Comparison of ENCODE assay signal across 8 cellular contexts in genomic region chr5:42908509-42909488, GRCh38.
A peak's percentile ranks its signal among the peaks of the same experiment; 100 is the strongest.
DNase-seq lines count a peak whose midpoint lies in the region; ATAC-seq, FAIRE-seq and TF ChIP-seq lines count a peak whose summit lies in the region.

No MANE protein-coding gene starts in this region.

- peak; percentile 85 for FAIRE-seq in astrocyte (lab: Jason Lieb, UNC)

- DNase-seq in GM13977 (ENCODE audit: low spot score) (peak; percentile 87), NCI-H1694 treated with DMSO at 0.1 percent for 48 hours (lab: John Stamatoyannopoulos, UW) (peak; percentile 94), T-helper 2 cell (peak; percentile 66 to 92 (median 84)), astrocyte (ENCODE audit: low read depth) (peak; percentile 58), hepatocyte (ENCODE audit: low spot score) (peak; percentile 95), aorta (peak; percentile 95 to 96)

- H3K4me2 ChIP-seq in astrocyte (ENCODE audit: low read length) (peak overlapping the region; percentile 90), hepatocyte (peak overlapping the region; percentile 74)

- H3K9ac ChIP-seq in astrocyte (ENCODE audit: low read length) (peak overlapping the region; percentile 50), rectal smooth muscle tissue (ENCODE audit: low read length) (peak overlapping the region; percentile 35)

- ATAC-seq in HG02943 (IDR thresholded peaks at IDR 0.05; ENCODE audit: low read depth, unreplicated experiment) (peak; percentile 90), aorta (ENCODE audit: low FRiP score) (peak; percentile 95)

- TF ChIP-seq CTCF in GM13977 (IDR thresholded peaks at IDR 0.05; ENCODE audit: extremely low read depth, insufficient read depth, missing control alignments) = peak; percentile 93
- peak; percentile 81 for TF ChIP-seq CTCF in astrocyte (IDR thresholded peaks at IDR 0.05; ENCODE audit: insufficient read depth, low read depth, low read length)
- TF ChIP-seq CTCF in hepatocyte (IDR thresholded peaks at IDR 0.05; ENCODE audit: poor library complexity) = peak; percentile 77

- H3K9me3 Mint-ChIP-seq in astrocyte (ENCODE audit: unreplicated experiment) = no peaks in the 10 kb centered on the region

- H3K27ac ChIP-seq in astrocyte (ENCODE audit: low read depth, low read length) = no peak overlapping the region
- no peak overlapping the region for H3K27ac ChIP-seq in hepatocyte
- no peak overlapping the region for H3K27ac ChIP-seq in rectal smooth muscle tissue (ENCODE audit: low read depth, low read length)
- H3K27ac ChIP-seq in aorta (ENCODE audit: low read depth in 1 of 2, low read length in 2 of 2) = no peak overlapping the region

- H3K27ac Mint-ChIP-seq in astrocyte (ENCODE audit: unreplicated experiment) = peak overlapping the region; percentile 62

- peak overlapping the region; percentile 62 for H3K4me3 ChIP-seq in astrocyte (ENCODE audit: insufficient read depth, low read depth, low read length)
- H3K4me3 ChIP-seq in hepatocyte = peak overlapping the region; percentile 21
- peak overlapping the region; percentile 77 for H3K4me3 ChIP-seq in rectal smooth muscle tissue (ENCODE audit: low read length)
- peak overlapping the region; percentile 52 to 74 for H3K4me3 ChIP-seq in aorta (ENCODE audit: low read length in 2 of 2)

- H3K4me1 Mint-ChIP-seq in astrocyte (ENCODE audit: low read depth, unreplicated experiment) = no peaks in the 10 kb centered on the region

- H3K9me3 ChIP-seq in astrocyte (ENCODE audit: insufficient read depth, low read depth, low read length) (no peaks in the 10 kb centered on the region), hepatocyte (ENCODE audit: low read depth) (no peaks in the 10 kb centered on the region), aorta (ENCODE audit: control insufficient read depth, low read length) (no peaks in the 10 kb centered on the region)

- H3K36me3 ChIP-seq in astrocyte (ENCODE audit: insufficient read depth, low read length) (no peaks in the 10 kb centered on the region), hepatocyte (replicated peaks; ENCODE audit: insufficient read depth, low read depth) (no peaks in the 10 kb centered on the region), rectal smooth muscle tissue (ENCODE audit: control insufficient read depth, insufficient read depth, low read length) (no peaks in the 10 kb centered on the region), aorta (ENCODE audit: control insufficient read depth in 1 of 2, insufficient read depth in 2 of 2, low read length in 1 of 2) (no peaks in the 10 kb centered on the region)

- peaks cover 29% of the 10 kb centered on the region for H3K27me3 Mint-ChIP-seq in astrocyte (ENCODE audit: low read depth, unreplicated experiment)

- no peaks in the 10 kb centered on the region for H3K36me3 Mint-ChIP-seq in astrocyte (ENCODE audit: low read depth, unreplicated experiment)

- in situ Hi-C loops in GM13977 (cut with MboI; ENCODE audit: low pct_unique_long_range_greater_than_20kb, low sequenced_read_pairs, unreplicated experiment) = no loop called here

- H3K4me1 ChIP-seq in astrocyte (ENCODE audit: insufficient read depth, low read length) = peaks cover 2% of the 10 kb centered on the region
- no peaks in the 10 kb centered on the region for H3K4me1 ChIP-seq in hepatocyte (ENCODE audit: insufficient read depth)
- peaks cover 4% of the 10 kb centered on the region for H3K4me1 ChIP-seq in rectal smooth muscle tissue (ENCODE audit: control insufficient read depth, insufficient read depth, low read length)
- H3K4me1 ChIP-seq in aorta (ENCODE audit: control insufficient read depth in 1 of 2, insufficient read depth in 2 of 2, low read length in 2 of 2) = no peaks in the 10 kb centered on the region

- H3K27me3 ChIP-seq in astrocyte (ENCODE audit: insufficient read depth, low read length) (peaks cover 29% of the 10 kb centered on the region), hepatocyte (peaks cover 19% of the 10 kb centered on the region), rectal smooth muscle tissue (ENCODE audit: control insufficient read depth, insufficient read depth, low read length) (peaks cover 2% of the 10 kb centered on the region), aorta (ENCODE audit: control insufficient read depth in 1 of 2, insufficient read depth in 2 of 2, low read length in 1 of 2) (no peaks in the 10 kb centered on the region)

- no peaks in the 10 kb centered on the region for H3K79me2 ChIP-seq in astrocyte (ENCODE audit: insufficient read depth, low read length)
- no peaks in the 10 kb centered on the region for H3K79me2 ChIP-seq in hepatocyte

- 13% methylated on average over 30 of the region's 30 CpGs for WGBS in hepatocyte (ENCODE audit: low lambda C conversion rate, missing lambda C conversion rate)
- WGBS in aorta, 2 donors = 6% methylated on average over 30 of the region's 30 CpGs

- intact Hi-C loops in aorta (cut with DNase I) = loop anchor here (5.0 kb wide), 3 partner anchors 39 to 479 kb away; no protein-coding TSS in a partner anchor

- H2AFZ ChIP-seq in astrocyte (ENCODE audit: low read depth, low read length) = peak overlapping the region; percentile 88
- H2AFZ ChIP-seq in hepatocyte = peak overlapping the region; percentile 43

- H3K9me2 ChIP-seq in hepatocyte (replicated peaks; ENCODE audit: insufficient read depth) = no peaks in the 10 kb centered on the region

- H3K4me3 Mint-ChIP-seq in astrocyte (ENCODE audit: unreplicated experiment) = peak overlapping the region; percentile 90

- no peaks in the 10 kb centered on the region for H4K20me1 ChIP-seq in astrocyte (ENCODE audit: insufficient read depth, low read length)
- no peaks in the 10 kb centered on the region for H4K20me1 ChIP-seq in hepatocyte (ENCODE audit: insufficient read depth, poor library complexity, severe bottlenecking)

Comparison
In these comparisons a context has a peak if more than half of its experiments do, and no peak if none do; other contexts are left out.
1. H3K4me3 ChIP-seq: peak in every context shown above with its lines; median percentile 77 in rectal smooth muscle tissue; 63 in aorta; 62 in astrocyte; 21 in hepatocyte.